20 cellular contexts compared by ENCODE assay signal in the genomic region with DNA sequence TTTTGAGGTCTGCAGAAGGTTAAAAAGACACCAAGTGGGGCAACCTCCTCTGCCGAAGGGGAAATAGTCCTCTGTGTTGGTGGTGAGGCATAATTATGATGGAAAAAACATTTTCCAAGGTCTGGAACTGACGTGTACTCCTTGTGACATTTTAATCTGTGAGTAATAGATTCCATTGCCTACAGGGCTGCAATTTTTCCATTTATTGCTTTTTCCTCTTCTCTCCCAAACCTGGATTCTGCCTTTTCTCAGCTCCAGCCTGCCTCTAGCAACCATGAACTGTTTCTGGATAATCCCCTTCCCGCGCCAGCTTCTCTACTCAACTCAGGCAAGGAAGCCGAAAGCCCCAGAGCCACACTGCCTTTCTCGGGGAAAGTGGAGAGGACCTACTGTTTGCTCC.
A peak's percentile ranks its signal among the peaks of the same experiment; 100 is the strongest.
DNase-seq lines count a peak whose midpoint lies in the region; ATAC-seq and TF ChIP-seq lines count a peak whose summit lies in the region.
"Had no signal": no experiment of that assay in that cellular context is flagged by ENCODE, and none has a peak within 500 bp of the region (broad histone marks: within the 10 kb centered on the region; RNA-seq: fewer than 3 reads in every experiment).

No MANE protein-coding gene starts in this region.

- H3K9me3 ChIP-seq in adipocyte (ENCODE audit: control insufficient read depth, low read length) = no peaks in the 10 kb centered on the region
- no peaks in the 10 kb centered on the region for H3K9me3 ChIP-seq in skeletal muscle tissue (ENCODE audit: control insufficient read depth in 3 of 3, low read length in 3 of 3)
- H3K9me3 ChIP-seq in A673 (ENCODE audit: low read depth, low read length, poor library complexity, severe bottlenecking) = no peaks in the 10 kb centered on the region
- H3K9me3 ChIP-seq in T-helper 17 cell (ENCODE audit: control insufficient read depth, low read length, poor library complexity, severe bottlenecking) = no peaks in the 10 kb centered on the region
- H3K9me3 ChIP-seq: heart right ventricle, left ventricle myocardium inferior had no signal

- H3K27ac ChIP-seq in skeletal muscle tissue (ENCODE audit: low read depth, low read length) (peak overlapping the region; percentile 25), A673 (ENCODE audit: low read depth, low read length, poor library complexity, severe bottlenecking) (no peak overlapping the region)
- H3K27ac ChIP-seq: left ventricle myocardium inferior had no signal

- no peaks in the 10 kb centered on the region for H3K36me3 ChIP-seq in adipocyte (ENCODE audit: control insufficient read depth, insufficient read depth, low read length, severe bottlenecking)
- no peaks in the 10 kb centered on the region for H3K36me3 ChIP-seq in skeletal muscle tissue (ENCODE audit: control insufficient read depth in 3 of 3, insufficient read depth in 3 of 3, low read length in 3 of 3)
- no peaks in the 10 kb centered on the region for H3K36me3 ChIP-seq in A673 (ENCODE audit: insufficient read depth, low read length, poor library complexity, severe bottlenecking)
- H3K36me3 ChIP-seq: heart right ventricle, left ventricle myocardium inferior had no signal

- H3K4me1 ChIP-seq in adipocyte (ENCODE audit: control insufficient read depth, insufficient read depth, low read length) (peaks cover 34% of the 10 kb centered on the region), skeletal muscle tissue (ENCODE audit: control insufficient read depth in 3 of 3, insufficient read depth in 3 of 3, low read length in 3 of 3) (no peaks in the 10 kb centered on the region), A673 (ENCODE audit: insufficient read depth, low read length, poor library complexity, severe bottlenecking) (peaks cover 4% of the 10 kb centered on the region)

- H3K4me1 Mint-ChIP-seq in T-helper 17 cell = peaks cover 3% of the 10 kb centered on the region
- H3K4me1 Mint-ChIP-seq: stimulated activated memory B cell treated with anti-CD40 and anti-IgM and Interleukin-4, amounts not matched to agents 10 μg/mL and 1 μg/mL and 100 μg/mL, for 72 hours had no signal

- POLR2A ChIA-PET in A673 (lab: Charles Lee; ENCODE audit: low non-redundant PET) = no interaction called here

- DNase-seq in EL = peak; percentile 76
- DNase-seq in adipocyte (ENCODE audit: low read depth) = peak; percentile 84
- peak; percentile 38 for DNase-seq in fibroblast of the conjunctiva (ENCODE audit: low read depth)
- DNase-seq in A673 (ENCODE audit: low spot score) = no peak
- DNase-seq in T-helper 17 cell = no peak
- DNase-seq in activated gamma-delta T cell (lab: John Stamatoyannopoulos, UW) = no peak
- DNase-seq: activated CD4-positive, alpha-beta T cell treated with anti-CD3 and anti-CD28 coated beads, Interleukin-2, amount 10 ng/mL, durations not matched to agents 24 days and 14 days; activated naive CD8-positive, alpha-beta T cell treated with anti-CD3 and anti-CD28 coated beads, Interleukin-2, amount 50 U/mL, for 24 hours; activated T-cell treated with anti-CD3 and anti-CD28 coated beads, Interleukin-2, amount 50 U/mL, for 24 hours; heart right ventricle; Kasumi-1; left ventricle myocardium inferior; naive thymus-derived CD4-positive, alpha-beta T cell; NCI-H1694; NCI-H524 treated with DMSO at 0.1 percent for 48 hours; right cardiac atrium; RPMI8226 had no signal

- intact Hi-C loops in A673 (cut with micrococcal nuclease; ENCODE audit: unreplicated experiment) = no loop called here

- H3K27me3 Mint-ChIP-seq in T-helper 17 cell = no peaks in the 10 kb centered on the region
- H3K27me3 Mint-ChIP-seq: activated naive CD8-positive, alpha-beta T cell treated with anti-CD3 and anti-CD28 coated beads, Interleukin-2, amount 50 U/mL, for 24 hours; activated T-cell treated with anti-CD3 and anti-CD28 coated beads, Interleukin-2, amount 50 U/mL, for 24 hours; naive thymus-derived CD4-positive, alpha-beta T cell; stimulated activated memory B cell treated with anti-CD40 and anti-IgM and Interleukin-4, amounts not matched to agents 10 μg/mL and 1 μg/mL and 100 μg/mL, for 72 hours had no signal

- H3K27me3 ChIP-seq in adipocyte (replicated peaks; ENCODE audit: control insufficient read depth, insufficient read depth, low read length) (no peaks in the 10 kb centered on the region), skeletal muscle tissue (ENCODE audit: control insufficient read depth in 3 of 3, insufficient read depth in 3 of 3, low read length in 3 of 3) (no peaks in the 10 kb centered on the region), A673 (replicated peaks; ENCODE audit: insufficient read depth, low read depth, low read length, poor library complexity) (no peaks in the 10 kb centered on the region)
- H3K27me3 ChIP-seq: heart right ventricle had no signal

- no peak for TF ChIP-seq CTCF in A673 (conservative IDR thresholded peaks at IDR 0.05; ENCODE audit: low read depth, low read length)

- H3K9ac ChIP-seq in adipocyte (ENCODE audit: low read length) (peak overlapping the region; percentile 76), skeletal muscle tissue (ENCODE audit: low read depth in 1 of 3, low read length in 3 of 3) (no peak overlapping the region)

- CTCF ChIA-PET in A673 (lab: Charles Lee) = no interaction called here

- no peaks in the 10 kb centered on the region for H3K36me3 Mint-ChIP-seq in T-helper 17 cell (ENCODE audit: low read depth)
- H3K36me3 Mint-ChIP-seq: stimulated activated memory B cell treated with anti-CD40 and anti-IgM and Interleukin-4, amounts not matched to agents 10 μg/mL and 1 μg/mL and 100 μg/mL, for 72 hours had no signal

- H3K4me3 ChIP-seq in adipocyte (ENCODE audit: low read length) = peak overlapping the region; percentile 21
- no peak overlapping the region for H3K4me3 ChIP-seq in skeletal muscle tissue (ENCODE audit: low read length in 3 of 3)
- no peak overlapping the region for H3K4me3 ChIP-seq in A673 (ENCODE audit: low read depth, low read length, poor library complexity, severe bottlenecking)
- H3K4me3 ChIP-seq: heart right ventricle, left ventricle myocardium inferior had no signal

- no peak for ATAC-seq in T-helper 17 cell
- ATAC-seq in HG03571 (IDR thresholded peaks at IDR 0.05; ENCODE audit: unreplicated experiment) = no peak
- ATAC-seq: activated naive CD8-positive, alpha-beta T cell treated with anti-CD3 and anti-CD28 coated beads, Interleukin-2, amount 50 U/mL, for 24 hours; naive thymus-derived CD4-positive, alpha-beta T cell; stimulated activated memory B cell treated with anti-CD40 and anti-IgM and Interleukin-4, amounts not matched to agents 10 μg/mL and 1 μg/mL and 100 μg/mL, for 72 hours had no signal

- H3K4me3 Mint-ChIP-seq in T-helper 17 cell = no peak overlapping the region
- H3K4me3 Mint-ChIP-seq: activated CD4-positive, alpha-beta T cell treated with anti-CD3 and anti-CD28 coated beads, Interleukin-2, amount 10 ng/mL, durations not matched to agents 24 days and 14 days; activated naive CD8-positive, alpha-beta T cell treated with anti-CD3 and anti-CD28 coated beads, Interleukin-2, amount 50 U/mL, for 24 hours; activated T-cell treated with anti-CD3 and anti-CD28 coated beads, Interleukin-2, amount 50 U/mL, for 24 hours; naive thymus-derived CD4-positive, alpha-beta T cell; stimulated activated memory B cell treated with anti-CD40 and anti-IgM and Interleukin-4, amounts not matched to agents 10 μg/mL and 1 μg/mL and 100 μg/mL, for 72 hours had no signal

- no peak overlapping the region for H3K27ac Mint-ChIP-seq in T-helper 17 cell
- H3K27ac Mint-ChIP-seq: activated CD4-positive, alpha-beta T cell treated with anti-CD3 and anti-CD28 coated beads, Interleukin-2, amount 10 ng/mL, durations not matched to agents 24 days and 14 days; activated naive CD8-positive, alpha-beta T cell treated with anti-CD3 and anti-CD28 coated beads, Interleukin-2, amount 50 U/mL, for 24 hours; activated T-cell treated with anti-CD3 and anti-CD28 coated beads, Interleukin-2, amount 50 U/mL, for 24 hours; naive thymus-derived CD4-positive, alpha-beta T cell; stimulated activated memory B cell treated with anti-CD40 and anti-IgM and Interleukin-4, amounts not matched to agents 10 μg/mL and 1 μg/mL and 100 μg/mL, for 72 hours had no signal

- BruUV-seq in A673 (replicated peaks; lab: Mats Ljungman, UMichigan) = no TSS peak

Comparison
In these comparisons a context has a peak if more than half of its experiments do, and no peak if none do; other contexts are left out.
1. DNase-seq: peak in EL (single experiment), adipocyte (single experiment) and fibroblast of the conjunctiva (single experiment); none in A673 (single experiment), T-helper 17 cell (0 of 3) and activated gamma-delta T cell (single experiment).